In genomic region chr6:73281684-73282083, GRCh38 we compare ENCODE assay signal across 4 cellular contexts. TPM values are rescaled to one million over a fixed set of nuclear protein-coding genes. Genes with fewer than 3 reads are reported as not detected.
"Had no signal": no experiment of that assay in that cellular context is flagged by ENCODE, and none has a peak within 500 bp of the region (broad histone marks: within the 10 kb centered on the region; RNA-seq: fewer than 3 reads in every experiment).

No MANE protein-coding gene starts in this region.

RNA-seq across cellular contexts. Expression of gene KHDC1L, which starts 56.4 kb away (rescaled TPM):
- total RNA-seq: LHCN-M2, M059J, MCF 10A, NCI-H460 had no signal
